ENCODE assay signal across 1 cellular context in the genomic region with DNA sequence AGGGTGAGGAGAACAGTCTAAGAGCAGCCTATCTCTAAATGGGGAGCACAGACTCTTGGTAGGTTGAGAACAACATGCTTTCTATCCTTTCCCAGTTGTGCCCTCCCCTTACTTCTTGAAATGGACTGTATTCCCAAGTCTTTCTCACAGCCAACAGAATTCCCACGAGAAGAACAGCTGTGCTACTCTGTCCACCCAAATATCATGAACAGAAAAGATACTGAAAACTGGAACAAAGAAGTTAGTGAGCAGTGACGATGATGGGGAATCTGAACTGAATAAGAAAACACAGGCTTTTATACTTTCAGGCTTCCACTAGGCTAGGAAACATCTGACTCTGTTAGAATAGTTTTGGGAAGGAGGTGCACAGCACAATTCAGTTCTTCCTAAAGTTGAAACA.
TF ChIP-seq lines count a peak whose summit lies in the region.

No MANE protein-coding gene starts in this region.

TF ChIP-seq in SK-N-SH, 30 proteins besides CTCF, POLR2A, EP300 and RAD21 (continued from another document):
- TF ChIP-seq, protein P1, sequence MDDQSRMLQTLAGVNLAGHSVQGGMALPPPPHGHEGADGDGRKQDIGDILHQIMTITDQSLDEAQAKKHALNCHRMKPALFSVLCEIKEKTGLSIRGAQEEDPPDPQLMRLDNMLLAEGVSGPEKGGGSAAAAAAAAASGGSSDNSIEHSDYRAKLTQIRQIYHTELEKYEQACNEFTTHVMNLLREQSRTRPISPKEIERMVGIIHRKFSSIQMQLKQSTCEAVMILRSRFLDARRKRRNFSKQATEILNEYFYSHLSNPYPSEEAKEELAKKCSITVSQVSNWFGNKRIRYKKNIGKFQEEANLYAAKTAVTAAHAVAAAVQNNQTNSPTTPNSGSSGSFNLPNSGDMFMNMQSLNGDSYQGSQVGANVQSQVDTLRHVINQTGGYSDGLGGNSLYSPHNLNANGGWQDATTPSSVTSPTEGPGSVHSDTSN (IDR thresholded peaks at IDR 0.05): no peak
- TF ChIP-seq SMC3 (IDR thresholded peaks at IDR 0.05; ENCODE audit: low read depth, low read length): no peak
- TF ChIP-seq, protein P2, sequence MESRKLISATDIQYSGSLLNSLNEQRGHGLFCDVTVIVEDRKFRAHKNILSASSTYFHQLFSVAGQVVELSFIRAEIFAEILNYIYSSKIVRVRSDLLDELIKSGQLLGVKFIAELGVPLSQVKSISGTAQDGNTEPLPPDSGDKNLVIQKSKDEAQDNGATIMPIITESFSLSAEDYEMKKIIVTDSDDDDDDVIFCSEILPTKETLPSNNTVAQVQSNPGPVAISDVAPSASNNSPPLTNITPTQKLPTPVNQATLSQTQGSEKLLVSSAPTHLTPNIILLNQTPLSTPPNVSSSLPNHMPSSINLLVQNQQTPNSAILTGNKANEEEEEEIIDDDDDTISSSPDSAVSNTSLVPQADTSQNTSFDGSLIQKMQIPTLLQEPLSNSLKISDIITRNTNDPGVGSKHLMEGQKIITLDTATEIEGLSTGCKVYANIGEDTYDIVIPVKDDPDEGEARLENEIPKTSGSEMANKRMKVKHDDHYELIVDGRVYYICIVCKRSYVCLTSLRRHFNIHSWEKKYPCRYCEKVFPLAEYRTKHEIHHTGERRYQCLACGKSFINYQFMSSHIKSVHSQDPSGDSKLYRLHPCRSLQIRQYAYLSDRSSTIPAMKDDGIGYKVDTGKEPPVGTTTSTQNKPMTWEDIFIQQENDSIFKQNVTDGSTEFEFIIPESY (IDR thresholded peaks at IDR 0.05; ENCODE audit: borderline replicate concordance, low read depth): no peak
- TF ChIP-seq TEAD4 (IDR thresholded peaks at IDR 0.05; ENCODE audit: borderline replicate concordance, insufficient read depth): no peak
- no peak for TF ChIP-seq RFX5 (IDR thresholded peaks at IDR 0.05; ENCODE audit: low read length)
- TF ChIP-seq YY1 (IDR thresholded peaks at IDR 0.05; ENCODE audit: low read depth): no peak
- TF ChIP-seq JUND (IDR thresholded peaks at IDR 0.05): no peak
- TF ChIP-seq RXRA (IDR thresholded peaks at IDR 0.05; ENCODE audit: borderline replicate concordance, low read depth): no peak
- no peak for TF ChIP-seq MEF2A (IDR thresholded peaks at IDR 0.05; ENCODE audit: borderline replicate concordance, low read depth)
- TF ChIP-seq, protein P3, sequence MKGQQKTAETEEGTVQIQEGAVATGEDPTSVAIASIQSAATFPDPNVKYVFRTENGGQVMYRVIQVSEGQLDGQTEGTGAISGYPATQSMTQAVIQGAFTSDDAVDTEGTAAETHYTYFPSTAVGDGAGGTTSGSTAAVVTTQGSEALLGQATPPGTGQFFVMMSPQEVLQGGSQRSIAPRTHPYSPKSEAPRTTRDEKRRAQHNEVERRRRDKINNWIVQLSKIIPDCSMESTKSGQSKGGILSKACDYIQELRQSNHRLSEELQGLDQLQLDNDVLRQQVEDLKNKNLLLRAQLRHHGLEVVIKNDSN (IDR thresholded peaks at IDR 0.05; ENCODE audit: borderline replicate concordance, low read depth): no peak
- TF ChIP-seq, protein P4, sequence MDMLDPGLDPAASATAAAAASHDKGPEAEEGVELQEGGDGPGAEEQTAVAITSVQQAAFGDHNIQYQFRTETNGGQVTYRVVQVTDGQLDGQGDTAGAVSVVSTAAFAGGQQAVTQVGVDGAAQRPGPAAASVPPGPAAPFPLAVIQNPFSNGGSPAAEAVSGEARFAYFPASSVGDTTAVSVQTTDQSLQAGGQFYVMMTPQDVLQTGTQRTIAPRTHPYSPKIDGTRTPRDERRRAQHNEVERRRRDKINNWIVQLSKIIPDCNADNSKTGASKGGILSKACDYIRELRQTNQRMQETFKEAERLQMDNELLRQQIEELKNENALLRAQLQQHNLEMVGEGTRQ (IDR thresholded peaks at IDR 0.05; ENCODE audit: borderline replicate concordance, low read depth, low read length): no peak
- TF ChIP-seq, protein P5, sequence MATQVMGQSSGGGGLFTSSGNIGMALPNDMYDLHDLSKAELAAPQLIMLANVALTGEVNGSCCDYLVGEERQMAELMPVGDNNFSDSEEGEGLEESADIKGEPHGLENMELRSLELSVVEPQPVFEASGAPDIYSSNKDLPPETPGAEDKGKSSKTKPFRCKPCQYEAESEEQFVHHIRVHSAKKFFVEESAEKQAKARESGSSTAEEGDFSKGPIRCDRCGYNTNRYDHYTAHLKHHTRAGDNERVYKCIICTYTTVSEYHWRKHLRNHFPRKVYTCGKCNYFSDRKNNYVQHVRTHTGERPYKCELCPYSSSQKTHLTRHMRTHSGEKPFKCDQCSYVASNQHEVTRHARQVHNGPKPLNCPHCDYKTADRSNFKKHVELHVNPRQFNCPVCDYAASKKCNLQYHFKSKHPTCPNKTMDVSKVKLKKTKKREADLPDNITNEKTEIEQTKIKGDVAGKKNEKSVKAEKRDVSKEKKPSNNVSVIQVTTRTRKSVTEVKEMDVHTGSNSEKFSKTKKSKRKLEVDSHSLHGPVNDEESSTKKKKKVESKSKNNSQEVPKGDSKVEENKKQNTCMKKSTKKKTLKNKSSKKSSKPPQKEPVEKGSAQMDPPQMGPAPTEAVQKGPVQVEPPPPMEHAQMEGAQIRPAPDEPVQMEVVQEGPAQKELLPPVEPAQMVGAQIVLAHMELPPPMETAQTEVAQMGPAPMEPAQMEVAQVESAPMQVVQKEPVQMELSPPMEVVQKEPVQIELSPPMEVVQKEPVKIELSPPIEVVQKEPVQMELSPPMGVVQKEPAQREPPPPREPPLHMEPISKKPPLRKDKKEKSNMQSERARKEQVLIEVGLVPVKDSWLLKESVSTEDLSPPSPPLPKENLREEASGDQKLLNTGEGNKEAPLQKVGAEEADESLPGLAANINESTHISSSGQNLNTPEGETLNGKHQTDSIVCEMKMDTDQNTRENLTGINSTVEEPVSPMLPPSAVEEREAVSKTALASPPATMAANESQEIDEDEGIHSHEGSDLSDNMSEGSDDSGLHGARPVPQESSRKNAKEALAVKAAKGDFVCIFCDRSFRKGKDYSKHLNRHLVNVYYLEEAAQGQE (IDR thresholded peaks at IDR 0.05; ENCODE audit: low read depth, low read length): no peak
- TF ChIP-seq ELF1 (IDR thresholded peaks at IDR 0.05): no peak
